In the genomic region with DNA sequence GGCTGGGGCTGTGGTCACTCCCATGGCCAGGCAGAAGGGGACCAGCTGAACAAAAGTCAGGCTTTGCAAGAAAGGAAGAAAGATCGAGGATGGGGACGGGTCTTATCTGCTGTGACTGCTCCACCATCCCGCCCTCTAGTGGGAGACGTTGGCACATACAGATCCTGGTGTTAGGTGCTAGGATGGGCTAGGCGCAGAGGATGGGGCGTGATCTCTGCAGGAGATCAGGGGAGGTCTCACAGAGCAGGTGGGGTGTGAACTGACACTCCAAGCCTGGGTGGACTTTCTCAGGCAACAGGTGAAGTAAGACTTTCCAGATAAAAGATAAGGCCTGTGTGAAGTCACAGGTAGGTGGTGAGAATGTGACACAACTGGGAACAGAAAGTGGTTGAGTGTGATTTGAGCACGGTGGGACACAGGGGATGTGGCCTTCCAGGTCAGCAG, we compare ENCODE assay signal across 8 cellular contexts.
DNase-seq lines count a peak whose midpoint lies in the region; ATAC-seq, FAIRE-seq and TF ChIP-seq lines count a peak whose summit lies in the region.

No MANE protein-coding gene starts in this region.

- no TSS peak for BruUV-seq in PC-3 (replicated peaks; lab: Mats Ljungman, UMichigan)

- H3K4me1 Mint-ChIP-seq in naive thymus-derived CD8-positive, alpha-beta T cell: peaks cover 0 to 9% (median 7%) of the 10 kb centered on the region in 4 donors

- H2AFZ ChIP-seq in PC-3 (ENCODE audit: low read length): peak overlapping the region; percentile 48; the same call in 1 of the 2 replicates

- H3F3A ChIP-seq in PC-3 (ENCODE audit: low read length, unreplicated experiment): no peaks in the 10 kb centered on the region

- H3K27me3 Mint-ChIP-seq in naive thymus-derived CD8-positive, alpha-beta T cell: peaks cover 7 to 30% (median 24%) of the 10 kb centered on the region in 5 donors

- 35 to 48% methylated on average over 7 of the region's 7 CpGs for WGBS in upper lobe of left lung, 2 donors

- no peak for TF ChIP-seq POLR2A in upper lobe of left lung (IDR thresholded peaks at IDR 0.05)

- intact Hi-C loops in PC-3 (cut with micrococcal nuclease): no loop called here

- H3K9me3 ChIP-seq in PC-3 (ENCODE audit: low read length): no peaks in the 10 kb centered on the region
- no peaks in the 10 kb centered on the region for H3K9me3 ChIP-seq in effector memory CD4-positive, alpha-beta T cell (ENCODE audit: control insufficient read depth, low read length)
- H3K9me3 ChIP-seq in upper lobe of left lung: peaks cover 0 to 8% (median 4%) of the 10 kb centered on the region in 4 donors

- H4K20me1 ChIP-seq in PC-3 (ENCODE audit: low read length): no peaks in the 10 kb centered on the region

- no peaks in the 10 kb centered on the region for H3K79me2 ChIP-seq in PC-3 (ENCODE audit: low read length)

- H3K4me3 ChIP-seq in PC-3 (ENCODE audit: low read length): no peak overlapping the region
- H3K4me3 ChIP-seq in bronchial epithelial cell (ENCODE audit: low read depth, low read length): no peak overlapping the region
- H3K4me3 ChIP-seq in effector memory CD4-positive, alpha-beta T cell (ENCODE audit: insufficient read depth, low read depth, low read length, poor library complexity, severe bottlenecking): no peak overlapping the region
- H3K4me3 ChIP-seq in upper lobe of left lung: no peak overlapping the region

- POLR2A ChIA-PET in PC-3 (lab: Charles Lee; ENCODE audit: unreplicated experiment) (no interaction called here), RWPE1 (lab: Yijun Ruan, JAX; ENCODE audit: low non-redundant PET) (no interaction called here)
- POLR2A ChIA-PET in naive thymus-derived CD8-positive, alpha-beta T cell (lab: Charles Lee): no interaction called here

- TF ChIP-seq EP300 in upper lobe of left lung (IDR thresholded peaks at IDR 0.05): no peak

- H3K4me3 Mint-ChIP-seq in naive thymus-derived CD8-positive, alpha-beta T cell: peak overlapping the region in 1 of 10 donors; percentile 11

- peaks cover 0 to 9% (median 6%) of the 10 kb centered on the region in 3 donors for H3K36me3 Mint-ChIP-seq in naive thymus-derived CD8-positive, alpha-beta T cell

- H3K4me1 ChIP-seq in PC-3 (ENCODE audit: insufficient read depth, low read length): 0 out of 2 replicates have a peak, but pooled peaks cover 2% of the 10 kb centered on the region
- no peaks in the 10 kb centered on the region for H3K4me1 ChIP-seq in effector memory CD4-positive, alpha-beta T cell (ENCODE audit: control insufficient read depth, insufficient read depth, low read length, poor library complexity, severe bottlenecking)
- peaks cover 4 to 10% (median 8%) of the 10 kb centered on the region in 4 donors for H3K4me1 ChIP-seq in upper lobe of left lung

- H3K27ac Mint-ChIP-seq in naive thymus-derived CD8-positive, alpha-beta T cell: no peak overlapping the region

- FAIRE-seq in bronchial epithelial cell (lab: Jason Lieb, UNC): no peak

- no peak overlapping the region for H3K9ac ChIP-seq in PC-3 (ENCODE audit: low read length)

- H3K9me2 ChIP-seq in PC-3 (replicated peaks; ENCODE audit: low read length): no peaks in the 10 kb centered on the region

- no peaks in the 10 kb centered on the region for H3K27me3 ChIP-seq in PC-3 (ENCODE audit: low read length)
- no peaks in the 10 kb centered on the region for H3K27me3 ChIP-seq in bronchial epithelial cell (ENCODE audit: control insufficient read depth, insufficient read depth, low read length)
- H3K27me3 ChIP-seq in effector memory CD4-positive, alpha-beta T cell (replicated peaks; ENCODE audit: control insufficient read depth, insufficient read depth, low read length, poor library complexity, severe bottlenecking): no peaks in the 10 kb centered on the region
- H3K27me3 ChIP-seq in upper lobe of left lung: no peaks in the 10 kb centered on the region

- H3K27ac ChIP-seq in PC-3 (ENCODE audit: low read length) (no peak overlapping the region), upper lobe of left lung (no peak overlapping the region), RWPE1 (no peak overlapping the region)
- H3K27ac ChIP-seq in effector memory CD4-positive, alpha-beta T cell (ENCODE audit: insufficient read depth, low read length, poor library complexity, severe bottlenecking): no peak overlapping the region

- DNase-seq in PC-3 (peak; percentile 48), bronchial epithelial cell (ENCODE audit: low read depth) (peak; percentile 23), upper lobe of left lung (no peak), RWPE1 (ENCODE audit: low spot score) (no peak)
- DNase-seq in naive thymus-derived CD8-positive, alpha-beta T cell: peak in 7 of 10 donors; percentile 4 to 68 (median 24)
- no peak for DNase-seq in effector memory CD4-positive, alpha-beta T cell
- no peak for DNase-seq in NK-92 treated with Interleukin-12 subunit alpha and Interleukin-12 subunit beta, amount 100 ng/mL, for 24 hours (lab: John Stamatoyannopoulos, UW)

- peak; percentile 75 for ATAC-seq in PC-3
- ATAC-seq in naive thymus-derived CD8-positive, alpha-beta T cell: peak; percentile 66 to 73
- ATAC-seq in upper lobe of left lung (ENCODE audit: low FRiP score in 2 of 2): no peak

- peak overlapping the region; percentile 52; the same call in 1 of the 2 replicates for H3K4me2 ChIP-seq in PC-3 (ENCODE audit: low read length)

- no peaks in the 10 kb centered on the region for H3K36me3 ChIP-seq in PC-3 (ENCODE audit: low read depth, low read length)
- no peaks in the 10 kb centered on the region for H3K36me3 ChIP-seq in bronchial epithelial cell (ENCODE audit: control insufficient read depth, insufficient read depth, low read length)
- H3K36me3 ChIP-seq in effector memory CD4-positive, alpha-beta T cell (ENCODE audit: control insufficient read depth, insufficient read depth, low read length): no peaks in the 10 kb centered on the region
- no peaks in the 10 kb centered on the region for H3K36me3 ChIP-seq in upper lobe of left lung

- peaks cover 0 to 18% (median 4%) of the 10 kb centered on the region in 9 donors for H3K9me3 Mint-ChIP-seq in naive thymus-derived CD8-positive, alpha-beta T cell

- CTCF ChIA-PET in PC-3 (lab: Charles Lee) (interaction anchor here (0.6 kb wide), 1 partner anchor 8 kb away, joined by 4 read pairs; no protein-coding TSS in a partner anchor), RWPE1 (lab: Yijun Ruan, JAX) (interaction anchor here (0.6 kb wide), 1 partner anchor 228 kb away, joined by 4 read pairs; no protein-coding TSS in a partner anchor)

- TF ChIP-seq CTCF in GM12874 (IDR thresholded peaks at IDR 0.05; ENCODE audit: insufficient read depth, low read depth, low read length) (peak; percentile 47; the same call in 1 of the 2 replicates), PC-3 (conservative IDR thresholded peaks at IDR 0.05; ENCODE audit: low read depth, low read length) (peak; percentile 78), bronchial epithelial cell (IDR thresholded peaks at IDR 0.05; ENCODE audit: insufficient read depth, low read length, severe bottlenecking) (peak; percentile 62), upper lobe of left lung (IDR thresholded peaks at IDR 0.05) (peak in 1 of 6 experiments; percentile 13), RWPE1 (conservative IDR thresholded peaks at IDR 0.05; ENCODE audit: low read depth) (no peak; the same call in 1 of the 2 replicates)

Comparison
In these comparisons a context has a peak if more than half of its experiments do, and no peak if none do; other contexts are left out.
1. ATAC-seq: peak in PC-3 (single experiment) and naive thymus-derived CD8-positive, alpha-beta T cell (2 of 2); none in upper lobe of left lung (0 of 2).
2. DNase-seq: peak in PC-3 (single experiment), bronchial epithelial cell (single experiment) and naive thymus-derived CD8-positive, alpha-beta T cell (7 of 10); none in effector memory CD4-positive, alpha-beta T cell (0 of 3), upper lobe of left lung (0 of 2), NK-92 treated with Interleukin-12 subunit alpha and Interleukin-12 subunit beta, amount 100 ng/mL, for 24 hours (single experiment) and RWPE1 (single experiment).